Comparison of ENCODE assay signal across 1 cellular context in the genomic region with DNA sequence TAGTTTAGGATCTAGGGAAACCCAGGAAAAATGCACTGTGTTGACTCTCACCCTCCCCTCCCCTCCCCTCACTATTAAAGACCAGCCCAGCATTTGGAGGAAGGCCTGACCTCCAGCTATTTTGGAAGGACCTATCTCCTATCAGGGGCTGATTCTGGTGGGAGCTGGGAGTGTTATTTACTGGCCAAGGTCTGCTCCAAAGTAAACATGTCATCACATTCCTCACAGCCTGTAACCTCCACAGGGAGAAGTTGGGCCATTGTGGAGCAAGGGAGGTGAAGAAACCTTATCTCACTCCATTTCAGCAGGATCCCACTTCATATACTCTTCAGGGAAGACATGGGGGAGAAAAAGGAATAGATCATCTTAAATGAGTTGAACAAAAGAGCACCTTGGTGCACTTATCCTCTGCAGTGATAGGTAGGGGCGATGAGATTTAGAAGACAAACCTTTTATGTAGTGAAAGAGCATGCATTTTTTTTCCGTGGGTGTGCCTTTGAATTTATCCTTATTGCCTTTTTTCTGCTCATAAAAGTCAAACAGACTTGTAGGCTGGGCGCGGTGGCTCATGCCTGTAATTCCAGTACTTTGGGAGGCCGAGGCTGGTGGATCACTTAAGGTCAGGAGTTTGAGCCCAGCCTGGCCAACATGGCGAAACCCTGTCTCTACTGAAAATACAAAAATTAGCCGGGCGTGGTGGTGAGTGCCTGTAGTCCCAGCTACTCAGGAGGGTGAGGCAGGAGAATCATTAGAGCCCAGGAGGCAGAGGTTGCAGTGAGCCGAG.
TF ChIP-seq lines count a peak whose summit lies in the region.

No MANE protein-coding gene starts in this region.

TF ChIP-seq in HepG2, 621 proteins besides CTCF, POLR2A, EP300 and RAD21 (continued from another document and continues in another):
- TF ChIP-seq ZNF431 (CRISPR knock-in tag; IDR thresholded peaks at IDR 0.05; ENCODE audit: borderline replicate concordance, low read depth) (peak; percentile 83; the same call in 1 of the 2 replicates), FOXP4 (CRISPR knock-in tag; IDR thresholded peaks at IDR 0.05) (peak; percentile 95), MED1 (CRISPR knock-in tag; IDR thresholded peaks at IDR 0.05) (peak; percentile 75), NCOR1 (IDR thresholded peaks at IDR 0.05; ENCODE audit: borderline replicate concordance, low read length) (0 out of 2 replicates have a peak, but pooled peaks have one; percentile 54), ZBTB49 (CRISPR knock-in tag; IDR thresholded peaks at IDR 0.05; ENCODE audit: borderline replicate concordance) (no peak), SRSF9 (IDR thresholded peaks at IDR 0.05; ENCODE audit: borderline replicate concordance, insufficient read depth, low read depth, low read length, poor library complexity, severe bottlenecking) (no peak), ZNF251 (CRISPR knock-in tag; IDR thresholded peaks at IDR 0.05) (no peak), EZH2 (conservative IDR thresholded peaks at IDR 0.05; ENCODE audit: low read depth, low read length) (no peak), KDM3A (CRISPR knock-in tag; IDR thresholded peaks at IDR 0.05; ENCODE audit: low read depth) (0 out of 2 replicates have a peak, but pooled peaks have one; percentile 47), SATB2 (CRISPR knock-in tag; IDR thresholded peaks at IDR 0.05) (no peak), ZNF260 (CRISPR knock-in tag; IDR thresholded peaks at IDR 0.05; ENCODE audit: borderline replicate concordance, low read depth) (no peak), IRX3 (CRISPR knock-in tag; IDR thresholded peaks at IDR 0.05; ENCODE audit: borderline replicate concordance, low read depth) (no peak), ZNF775 (CRISPR knock-in tag; IDR thresholded peaks at IDR 0.05; ENCODE audit: borderline replicate concordance) (peak; percentile 99), U2AF1 (optimal IDR thresholded peaks at IDR 0.05; ENCODE audit: low read depth, low read length) (no peak), ZNF460 (CRISPR knock-in tag; IDR thresholded peaks at IDR 0.05; ENCODE audit: borderline replicate concordance) (no peak), GLI4 (CRISPR knock-in tag; IDR thresholded peaks at IDR 0.05; ENCODE audit: borderline replicate concordance) (no peak), ZNF34 (CRISPR knock-in tag; IDR thresholded peaks at IDR 0.05; ENCODE audit: borderline replicate concordance) (no peak), SMAD9 (CRISPR knock-in tag; IDR thresholded peaks at IDR 0.05) (no peak), XRCC5 (optimal IDR thresholded peaks at IDR 0.05; ENCODE audit: low read length) (peak; percentile 47), SNAPC2 (CRISPR knock-in tag; IDR thresholded peaks at IDR 0.05) (no peak), BCL6 (CRISPR knock-in tag; IDR thresholded peaks at IDR 0.05) (peak; percentile 84), HMG20A (CRISPR knock-in tag; IDR thresholded peaks at IDR 0.05; ENCODE audit: borderline replicate concordance) (peak; percentile 52; the same call in 1 of the 2 replicates), RORA (CRISPR knock-in tag; IDR thresholded peaks at IDR 0.05) (no peak), ESRRA (CRISPR knock-in tag; IDR thresholded peaks at IDR 0.05; ENCODE audit: low read depth) (no peak), JUNB (CRISPR knock-in tag; IDR thresholded peaks at IDR 0.05; ENCODE audit: borderline replicate concordance) (no peak), ZNF777 (CRISPR knock-in tag; IDR thresholded peaks at IDR 0.05) (no peak), REXO4 (CRISPR knock-in tag; IDR thresholded peaks at IDR 0.05; ENCODE audit: borderline replicate concordance) (no peak), ZNF747 (CRISPR knock-in tag; IDR thresholded peaks at IDR 0.05; ENCODE audit: borderline replicate concordance) (peak; percentile 76; the same call in 1 of the 2 replicates), TP53 (CRISPR knock-in tag; conservative IDR thresholded peaks at IDR 0.05) (no peak), U2AF2 (IDR thresholded peaks at IDR 0.05; ENCODE audit: low read depth, low read length) (no peak), ZNF782 (CRISPR knock-in tag; IDR thresholded peaks at IDR 0.05; ENCODE audit: borderline replicate concordance) (no peak; the same call in 1 of the 2 replicates), ZNF766 (CRISPR knock-in tag; IDR thresholded peaks at IDR 0.05; ENCODE audit: borderline replicate concordance) (peak; percentile 82; the same call in 1 of the 2 replicates), ZNF563 (CRISPR knock-in tag; IDR thresholded peaks at IDR 0.05) (no peak), MAF1 (CRISPR knock-in tag; IDR thresholded peaks at IDR 0.05; ENCODE audit: borderline replicate concordance) (no peak), SMARCC2 (IDR thresholded peaks at IDR 0.05) (no peak), ZNF83 (CRISPR knock-in tag; IDR thresholded peaks at IDR 0.05; ENCODE audit: borderline replicate concordance) (no peak), SSRP1 (CRISPR knock-in tag; IDR thresholded peaks at IDR 0.05) (no peak), HNF1B (CRISPR knock-in tag; IDR thresholded peaks at IDR 0.05) (peak; percentile 58; the same call in 1 of the 2 replicates)
- TF ChIP-seq, protein P1, sequence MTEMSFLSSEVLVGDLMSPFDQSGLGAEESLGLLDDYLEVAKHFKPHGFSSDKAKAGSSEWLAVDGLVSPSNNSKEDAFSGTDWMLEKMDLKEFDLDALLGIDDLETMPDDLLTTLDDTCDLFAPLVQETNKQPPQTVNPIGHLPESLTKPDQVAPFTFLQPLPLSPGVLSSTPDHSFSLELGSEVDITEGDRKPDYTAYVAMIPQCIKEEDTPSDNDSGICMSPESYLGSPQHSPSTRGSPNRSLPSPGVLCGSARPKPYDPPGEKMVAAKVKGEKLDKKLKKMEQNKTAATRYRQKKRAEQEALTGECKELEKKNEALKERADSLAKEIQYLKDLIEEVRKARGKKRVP (CRISPR knock-in tag; IDR thresholded peaks at IDR 0.05), result 0 out of 4 replicates have a peak, but pooled peaks of 1 of the 2 experiments have one; percentile 28
- TF ChIP-seq, protein P2, sequence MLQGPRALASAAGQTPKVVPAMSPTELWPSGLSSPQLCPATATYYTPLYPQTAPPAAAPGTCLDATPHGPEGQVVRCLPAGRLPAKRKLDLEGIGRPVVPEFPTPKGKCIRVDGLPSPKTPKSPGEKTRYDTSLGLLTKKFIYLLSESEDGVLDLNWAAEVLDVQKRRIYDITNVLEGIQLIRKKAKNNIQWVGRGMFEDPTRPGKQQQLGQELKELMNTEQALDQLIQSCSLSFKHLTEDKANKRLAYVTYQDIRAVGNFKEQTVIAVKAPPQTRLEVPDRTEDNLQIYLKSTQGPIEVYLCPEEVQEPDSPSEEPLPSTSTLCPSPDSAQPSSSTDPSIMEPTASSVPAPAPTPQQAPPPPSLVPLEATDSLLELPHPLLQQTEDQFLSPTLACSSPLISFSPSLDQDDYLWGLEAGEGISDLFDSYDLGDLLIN (CRISPR knock-in tag; IDR thresholded peaks at IDR 0.05; ENCODE audit: borderline replicate concordance), result no peak
- TF ChIP-seq, protein P3, sequence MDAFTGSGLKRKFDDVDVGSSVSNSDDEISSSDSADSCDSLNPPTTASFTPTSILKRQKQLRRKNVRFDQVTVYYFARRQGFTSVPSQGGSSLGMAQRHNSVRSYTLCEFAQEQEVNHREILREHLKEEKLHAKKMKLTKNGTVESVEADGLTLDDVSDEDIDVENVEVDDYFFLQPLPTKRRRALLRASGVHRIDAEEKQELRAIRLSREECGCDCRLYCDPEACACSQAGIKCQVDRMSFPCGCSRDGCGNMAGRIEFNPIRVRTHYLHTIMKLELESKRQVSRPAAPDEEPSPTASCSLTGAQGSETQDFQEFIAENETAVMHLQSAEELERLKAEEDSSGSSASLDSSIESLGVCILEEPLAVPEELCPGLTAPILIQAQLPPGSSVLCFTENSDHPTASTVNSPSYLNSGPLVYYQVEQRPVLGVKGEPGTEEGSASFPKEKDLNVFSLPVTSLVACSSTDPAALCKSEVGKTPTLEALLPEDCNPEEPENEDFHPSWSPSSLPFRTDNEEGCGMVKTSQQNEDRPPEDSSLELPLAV (CRISPR knock-in tag; conservative IDR thresholded peaks at IDR 0.05; ENCODE audit: low read depth), result no peak
- TF ChIP-seq, protein P4, sequence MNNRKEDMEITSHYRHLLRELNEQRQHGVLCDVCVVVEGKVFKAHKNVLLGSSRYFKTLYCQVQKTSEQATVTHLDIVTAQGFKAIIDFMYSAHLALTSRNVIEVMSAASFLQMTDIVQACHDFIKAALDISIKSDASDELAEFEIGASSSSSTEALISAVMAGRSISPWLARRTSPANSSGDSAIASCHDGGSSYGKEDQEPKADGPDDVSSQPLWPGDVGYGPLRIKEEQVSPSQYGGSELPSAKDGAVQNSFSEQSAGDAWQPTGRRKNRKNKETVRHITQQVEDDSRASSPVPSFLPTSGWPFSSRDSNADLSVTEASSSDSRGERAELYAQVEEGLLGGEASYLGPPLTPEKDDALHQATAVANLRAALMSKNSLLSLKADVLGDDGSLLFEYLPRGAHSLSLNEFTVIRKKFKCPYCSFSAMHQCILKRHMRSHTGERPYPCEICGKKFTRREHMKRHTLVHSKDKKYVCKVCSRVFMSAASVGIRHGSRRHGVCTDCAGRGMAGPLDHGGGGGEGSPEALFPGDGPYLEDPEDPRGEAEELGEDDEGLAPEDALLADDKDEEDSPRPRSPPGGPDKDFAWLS (CRISPR knock-in tag; IDR thresholded peaks at IDR 0.05; ENCODE audit: borderline replicate concordance), result no peak
- TF ChIP-seq, protein P5, sequence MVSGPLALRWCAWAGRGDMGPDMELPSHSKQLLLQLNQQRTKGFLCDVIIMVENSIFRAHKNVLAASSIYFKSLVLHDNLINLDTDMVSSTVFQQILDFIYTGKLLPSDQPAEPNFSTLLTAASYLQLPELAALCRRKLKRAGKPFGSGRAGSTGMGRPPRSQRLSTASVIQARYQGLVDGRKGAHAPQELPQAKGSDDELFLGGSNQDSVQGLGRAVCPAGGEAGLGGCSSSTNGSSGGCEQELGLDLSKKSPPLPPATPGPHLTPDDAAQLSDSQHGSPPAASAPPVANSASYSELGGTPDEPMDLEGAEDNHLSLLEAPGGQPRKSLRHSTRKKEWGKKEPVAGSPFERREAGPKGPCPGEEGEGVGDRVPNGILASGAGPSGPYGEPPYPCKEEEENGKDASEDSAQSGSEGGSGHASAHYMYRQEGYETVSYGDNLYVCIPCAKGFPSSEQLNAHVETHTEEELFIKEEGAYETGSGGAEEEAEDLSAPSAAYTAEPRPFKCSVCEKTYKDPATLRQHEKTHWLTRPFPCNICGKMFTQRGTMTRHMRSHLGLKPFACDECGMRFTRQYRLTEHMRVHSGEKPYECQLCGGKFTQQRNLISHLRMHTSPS (CRISPR knock-in tag; IDR thresholded peaks at IDR 0.05; ENCODE audit: low read depth), result no peak
- TF ChIP-seq, protein P6, sequence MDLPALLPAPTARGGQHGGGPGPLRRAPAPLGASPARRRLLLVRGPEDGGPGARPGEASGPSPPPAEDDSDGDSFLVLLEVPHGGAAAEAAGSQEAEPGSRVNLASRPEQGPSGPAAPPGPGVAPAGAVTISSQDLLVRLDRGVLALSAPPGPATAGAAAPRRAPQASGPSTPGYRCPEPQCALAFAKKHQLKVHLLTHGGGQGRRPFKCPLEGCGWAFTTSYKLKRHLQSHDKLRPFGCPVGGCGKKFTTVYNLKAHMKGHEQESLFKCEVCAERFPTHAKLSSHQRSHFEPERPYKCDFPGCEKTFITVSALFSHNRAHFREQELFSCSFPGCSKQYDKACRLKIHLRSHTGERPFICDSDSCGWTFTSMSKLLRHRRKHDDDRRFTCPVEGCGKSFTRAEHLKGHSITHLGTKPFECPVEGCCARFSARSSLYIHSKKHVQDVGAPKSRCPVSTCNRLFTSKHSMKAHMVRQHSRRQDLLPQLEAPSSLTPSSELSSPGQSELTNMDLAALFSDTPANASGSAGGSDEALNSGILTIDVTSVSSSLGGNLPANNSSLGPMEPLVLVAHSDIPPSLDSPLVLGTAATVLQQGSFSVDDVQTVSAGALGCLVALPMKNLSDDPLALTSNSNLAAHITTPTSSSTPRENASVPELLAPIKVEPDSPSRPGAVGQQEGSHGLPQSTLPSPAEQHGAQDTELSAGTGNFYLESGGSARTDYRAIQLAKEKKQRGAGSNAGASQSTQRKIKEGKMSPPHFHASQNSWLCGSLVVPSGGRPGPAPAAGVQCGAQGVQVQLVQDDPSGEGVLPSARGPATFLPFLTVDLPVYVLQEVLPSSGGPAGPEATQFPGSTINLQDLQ (CRISPR knock-in tag; IDR thresholded peaks at IDR 0.05), result no peak
